In genomic region chr9:95920024-95920423, GRCh38 we compare ENCODE assay signal across 16 cellular contexts.
"Had no signal": no experiment of that assay in that cellular context is flagged by ENCODE, and none has a peak within 500 bp of the region (broad histone marks: within the 10 kb centered on the region; RNA-seq: fewer than 3 reads in every experiment).

No MANE protein-coding gene starts in this region.

- H3K27ac ChIP-seq: cardiac muscle cell, esophagus squamous epithelium, foreskin keratinocyte, thoracic aorta had no signal

- H3K9me3 Mint-ChIP-seq: immature natural killer cell; natural killer cell; stimulated activated naive CD8-positive, alpha-beta T cell treated with anti-CD3 and anti-CD28 coated beads, Interleukin-15, Interleukin-2, amounts not matched to agents 100 ng/mL and 50 ng/mL, for 24 hours had no signal

- H3K27me3 ChIP-seq: cardiac muscle cell, esophagus squamous epithelium, foreskin keratinocyte had no signal

- H3K4me3 ChIP-seq: cardiac muscle cell, esophagus squamous epithelium, mucosa of descending colon, thoracic aorta had no signal

- DNase-seq: activated CD8-positive, alpha-beta memory T cell treated with anti-CD3 and anti-CD28 coated beads, Interleukin-2, amount 10 ng/mL, durations not matched to agents 7 days and 5 days; activated gamma-delta T cell treated with Interleukin-2 at 50 U/mL for 16 hours; activated T-cell treated with anti-CD3 and anti-CD28 coated beads, Interleukin-2, amount 50 U/mL, for 48 hours; esophagus squamous epithelium; foreskin keratinocyte; immature natural killer cell; mammary epithelial cell; mucosa of descending colon; natural killer cell; stimulated activated CD4-positive, alpha-beta T cell treated with anti-CD3 and anti-CD28 coated beads, Interleukin-4, amount 100 ng/mL, for 1 hour; stimulated activated CD8-positive, alpha-beta memory T cell treated with anti-CD3 and anti-CD28 coated beads, Interleukin-4, amount 100 ng/mL, for 48 hours; T-helper 2 cell had no signal

- H3K4me3 Mint-ChIP-seq: activated CD8-positive, alpha-beta memory T cell treated with anti-CD3 and anti-CD28 coated beads, Interleukin-2, amount 10 ng/mL, durations not matched to agents 7 days and 5 days; immature natural killer cell; natural killer cell; stimulated activated naive CD8-positive, alpha-beta T cell treated with anti-CD3 and anti-CD28 coated beads, Interleukin-15, Interleukin-2, amounts not matched to agents 100 ng/mL and 50 ng/mL, for 24 hours had no signal

- H3K9me3 ChIP-seq: esophagus squamous epithelium, mucosa of descending colon, thoracic aorta had no signal

- H3K27me3 Mint-ChIP-seq: activated CD8-positive, alpha-beta memory T cell treated with anti-CD3 and anti-CD28 coated beads, Interleukin-2, amount 10 ng/mL, durations not matched to agents 7 days and 5 days; stimulated activated naive CD8-positive, alpha-beta T cell treated with anti-CD3 and anti-CD28 coated beads, Interleukin-15, Interleukin-2, amounts not matched to agents 100 ng/mL and 50 ng/mL, for 24 hours had no signal

- H3K4me1 Mint-ChIP-seq: activated CD8-positive, alpha-beta memory T cell treated with anti-CD3 and anti-CD28 coated beads, Interleukin-2, amount 10 ng/mL, durations not matched to agents 7 days and 5 days; immature natural killer cell; natural killer cell had no signal

- H3K4me1 ChIP-seq: esophagus squamous epithelium, foreskin keratinocyte had no signal

- ATAC-seq: activated CD4-positive, CD25-positive, alpha-beta regulatory T cell treated with anti-CD3 and anti-CD28 coated beads, Interleukin-2, amount 50 U/mL, for 24 hours; activated CD8-positive, alpha-beta memory T cell treated with anti-CD3 and anti-CD28 coated beads, Interleukin-2, amount 10 ng/mL, durations not matched to agents 7 days and 5 days; foreskin keratinocyte; mucosa of descending colon; natural killer cell had no signal

- H3K27ac Mint-ChIP-seq: activated CD8-positive, alpha-beta memory T cell treated with anti-CD3 and anti-CD28 coated beads, Interleukin-2, amount 10 ng/mL, durations not matched to agents 7 days and 5 days; immature natural killer cell; natural killer cell; stimulated activated naive CD8-positive, alpha-beta T cell treated with anti-CD3 and anti-CD28 coated beads, Interleukin-15, Interleukin-2, amounts not matched to agents 100 ng/mL and 50 ng/mL, for 24 hours had no signal
